11 cellular contexts compared by ENCODE assay signal in genomic region chr6:56096946-56097345, GRCh38.
"Had no signal": no experiment of that assay in that cellular context is flagged by ENCODE, and none has a peak within 500 bp of the region (broad histone marks: within the 10 kb centered on the region; RNA-seq: fewer than 3 reads in every experiment).

No MANE protein-coding gene starts in this region.

- H3K9me3 ChIP-seq: thyroid gland, vagina had no signal

- H3K4me3 Mint-ChIP-seq: activated naive CD8-positive, alpha-beta T cell treated with anti-CD3 and anti-CD28 coated beads, Interleukin-2, amount 50 U/mL, for 24 hours; activated T-helper 1 cell treated with anti-CD3 and anti-CD28 coated beads, Interleukin-12 subunit alpha, Interleukin-12 subunit beta, Interleukin-2, Interleukin-4 antibody, amounts not matched to agents 30 ng/mL and 10 ng/mL and 1 ng/mL, durations not matched to agents 14 hours and 24 hours and 36 hours; naive thymus-derived CD4-positive, alpha-beta T cell had no signal

- H3K4me1 ChIP-seq: right atrium auricular region, thyroid gland, vagina had no signal

- H2AFZ ChIP-seq: hepatocyte had no signal

- H3K36me3 ChIP-seq: right atrium auricular region, thyroid gland, vagina had no signal

- H3K27ac Mint-ChIP-seq: activated naive CD8-positive, alpha-beta T cell treated with anti-CD3 and anti-CD28 coated beads, Interleukin-2, amount 50 U/mL, for 24 hours; activated T-helper 1 cell treated with anti-CD3 and anti-CD28 coated beads, Interleukin-12 subunit alpha, Interleukin-12 subunit beta, Interleukin-2, Interleukin-4 antibody, amounts not matched to agents 30 ng/mL and 10 ng/mL and 1 ng/mL, durations not matched to agents 14 hours and 24 hours and 36 hours; naive thymus-derived CD4-positive, alpha-beta T cell had no signal

- H3K4me3 ChIP-seq: hepatocyte, lung, right atrium auricular region, thyroid gland, vagina had no signal

- H3K27me3 ChIP-seq: hepatocyte, right atrium auricular region, thyroid gland, vagina had no signal

- H3K36me3 Mint-ChIP-seq: naive thymus-derived CD4-positive, alpha-beta T cell had no signal

- H3K4me1 Mint-ChIP-seq: activated naive CD8-positive, alpha-beta T cell treated with anti-CD3 and anti-CD28 coated beads, Interleukin-2, amount 50 U/mL, for 24 hours had no signal

- H3K9me3 Mint-ChIP-seq: activated T-helper 1 cell treated with anti-CD3 and anti-CD28 coated beads, Interleukin-12 subunit alpha, Interleukin-12 subunit beta, Interleukin-2, Interleukin-4 antibody, amounts not matched to agents 30 ng/mL and 10 ng/mL and 1 ng/mL, durations not matched to agents 14 hours and 24 hours and 36 hours had no signal

- ATAC-seq: activated naive CD8-positive, alpha-beta T cell treated with anti-CD3 and anti-CD28 coated beads, Interleukin-2, amount 50 U/mL, for 24 hours; naive thymus-derived CD4-positive, alpha-beta T cell had no signal

- DNase-seq: activated CD4-positive, alpha-beta T cell treated with anti-CD3 and anti-CD28 coated beads for 48 hours; activated naive CD4-positive, alpha-beta T cell; activated naive CD8-positive, alpha-beta T cell treated with anti-CD3 and anti-CD28 coated beads, Interleukin-2, amount 50 U/mL, for 24 hours; small intestine; thyroid gland had no signal

- H3K79me2 ChIP-seq: hepatocyte had no signal

- H3K4me2 ChIP-seq: hepatocyte had no signal

- H3K27me3 Mint-ChIP-seq: activated naive CD8-positive, alpha-beta T cell treated with anti-CD3 and anti-CD28 coated beads, Interleukin-2, amount 50 U/mL, for 24 hours; naive thymus-derived CD4-positive, alpha-beta T cell had no signal

- H3K27ac ChIP-seq: hepatocyte, right atrium auricular region, thyroid gland, vagina had no signal
